In genomic region chr11:10317281-10317755, GRCh38 we compare ENCODE assay signal across 9 cellular contexts. TPM values are rescaled to one million over a fixed set of nuclear protein-coding genes. Genes with fewer than 3 reads are reported as not detected.
DNase-seq lines count a peak whose midpoint lies in the region; ATAC-seq and TF ChIP-seq lines count a peak whose summit lies in the region.
"Had no signal": no experiment of that assay in that cellular context is flagged by ENCODE, and none has a peak within 500 bp of the region (broad histone marks: within the 10 kb centered on the region; RNA-seq: fewer than 3 reads in every experiment).

No MANE protein-coding gene starts in this region.

- no peak overlapping the region for H3K4me3 ChIP-seq in psoas muscle
- no peak overlapping the region for H3K4me3 ChIP-seq in upper lobe of left lung
- H3K4me3 ChIP-seq: cardiac muscle cell had no signal

- intact Hi-C loops in psoas muscle (cut with DNase I) = loop anchor here in 1 of 2 donors (10.0 kb wide), 1 partner anchor 47 kb away; no protein-coding TSS in a partner anchor

- H3K4me1 ChIP-seq in psoas muscle (peaks cover 21% of the 10 kb centered on the region), upper lobe of left lung (peaks cover 0 to under 1% (median 0%) of the 10 kb centered on the region in 4 donors)

- H3K27me3 ChIP-seq in psoas muscle (ENCODE audit: insufficient read depth in 3 of 3, low read length in 2 of 3) (no peaks in the 10 kb centered on the region), upper lobe of left lung (no peaks in the 10 kb centered on the region)
- H3K27me3 ChIP-seq: cardiac muscle cell had no signal

- H3K36me3 ChIP-seq in psoas muscle (ENCODE audit: insufficient read depth in 1 of 2, low read depth in 1 of 2) (no peaks in the 10 kb centered on the region), upper lobe of left lung (no peaks in the 10 kb centered on the region)
- H3K36me3 ChIP-seq: cardiac muscle cell had no signal

- no peaks in the 10 kb centered on the region for H3K9me3 ChIP-seq in psoas muscle
- no peaks in the 10 kb centered on the region for H3K9me3 ChIP-seq in upper lobe of left lung

- H3K27ac Mint-ChIP-seq in WTC11 = peak overlapping the region; percentile 51; the same call in 1 of the 2 replicates

- H3K36me3 Mint-ChIP-seq in WTC11 = peaks cover 5% of the 10 kb centered on the region; the same call in 1 of the 2 replicates

- DNase-seq in WTC11 (ENCODE audit: low spot score) (peak; percentile 19), psoas muscle (no peak), upper lobe of left lung (no peak), NCI-H1092 (lab: John Stamatoyannopoulos, UW) (no peak), SKM-1 treated with dmso at 0.1 percent for 144 hours (lab: John Stamatoyannopoulos, UW; ENCODE audit: unreplicated experiment) (no peak)
- DNase-seq: PC-3 had no signal

- H3K27me3 Mint-ChIP-seq in WTC11 (ENCODE audit: low read depth) = no peaks in the 10 kb centered on the region; the same call in 1 of the 2 replicates

- POLR2A ChIA-PET in WTC11 (lab: Charles Lee) = interaction anchor here (1.3 kb wide), 1 partner anchor 12 kb away, joined by 5 read pairs; the partner anchor contains the start of gene ADM

- no peak overlapping the region for H3K4me3 Mint-ChIP-seq in WTC11

- peak overlapping the region; percentile 56 for H3K27ac ChIP-seq in psoas muscle
- H3K27ac ChIP-seq in upper lobe of left lung = no peak overlapping the region
- H3K27ac ChIP-seq: cardiac muscle cell had no signal

- H3K4me1 Mint-ChIP-seq in WTC11 = peaks cover 43% of the 10 kb centered on the region

- H3K9me3 Mint-ChIP-seq in WTC11 = peaks cover 5% of the 10 kb centered on the region

- TF ChIP-seq CTCF in WTC11 (IDR thresholded peaks at IDR 0.05) = no peak
- TF ChIP-seq CTCF in psoas muscle (IDR thresholded peaks at IDR 0.05) = no peak
- no peak for TF ChIP-seq CTCF in upper lobe of left lung (IDR thresholded peaks at IDR 0.05)

- no peak for TF ChIP-seq EP300 in upper lobe of left lung (IDR thresholded peaks at IDR 0.05)

- 83 to 91% (median 87%) methylated on average over 4 of the region's 4 CpGs for WGBS in psoas muscle, 3 donors
- 93 to 94% methylated on average over 4 of the region's 4 CpGs for WGBS in upper lobe of left lung, 2 donors

- peak; percentile 34 for ATAC-seq in GM19395 (IDR thresholded peaks at IDR 0.05; ENCODE audit: unreplicated experiment)
- peak; percentile 9 for ATAC-seq in HG02938 (IDR thresholded peaks at IDR 0.05; ENCODE audit: unreplicated experiment)
- peak; percentile 57 for ATAC-seq in WTC11
- ATAC-seq in psoas muscle = no peak
- no peak for ATAC-seq in upper lobe of left lung (ENCODE audit: low FRiP score in 2 of 2)
- ATAC-seq: PC-3 had no signal

- CTCF ChIA-PET in WTC11 (lab: Charles Lee) = interaction anchor here (0.7 to 2.7 kb wide), 6 partner anchors 9 to 689 kb away, joined by 3 to 15 read pairs (median 3); no protein-coding TSS in a partner anchor

- TF ChIP-seq POLR2A in upper lobe of left lung (IDR thresholded peaks at IDR 0.05) = no peak

TF ChIP-seq in WTC11, 78 proteins besides CTCF, POLR2A, EP300 and RAD21 (continues in another document):
- no peak for TF ChIP-seq NFE2L1 (CRISPR knock-in tag; IDR thresholded peaks at IDR 0.05)
- no peak for TF ChIP-seq FOXJ3 (CRISPR knock-in tag; IDR thresholded peaks at IDR 0.05; ENCODE audit: borderline replicate concordance)
- no peak for TF ChIP-seq USF2 (CRISPR knock-in tag; IDR thresholded peaks at IDR 0.05)
- no peak for TF ChIP-seq ZNF281 (CRISPR knock-in tag; IDR thresholded peaks at IDR 0.05)
- TF ChIP-seq USF1 (CRISPR knock-in tag; IDR thresholded peaks at IDR 0.05) = no peak
- TF ChIP-seq ELF4 (CRISPR knock-in tag; IDR thresholded peaks at IDR 0.05; ENCODE audit: low read depth) = no peak
- TF ChIP-seq CDX4 (CRISPR knock-in tag; IDR thresholded peaks at IDR 0.05; ENCODE audit: borderline replicate concordance) = no peak
- no peak for TF ChIP-seq PRRX2 (CRISPR knock-in tag; IDR thresholded peaks at IDR 0.05)
- no peak for TF ChIP-seq CREM (CRISPR knock-in tag; IDR thresholded peaks at IDR 0.05)
- TF ChIP-seq PRDM15 (CRISPR knock-in tag; IDR thresholded peaks at IDR 0.05) = no peak
- no peak for TF ChIP-seq TP53 (CRISPR knock-in tag; IDR thresholded peaks at IDR 0.05)
- TF ChIP-seq GTF2I (CRISPR knock-in tag; conservative IDR thresholded peaks at IDR 0.05) = no peak
- no peak for TF ChIP-seq NR3C1 (CRISPR knock-in tag; conservative IDR thresholded peaks at IDR 0.05; ENCODE audit: low read depth)
- no peak for TF ChIP-seq OVOL2 (CRISPR knock-in tag; IDR thresholded peaks at IDR 0.05; ENCODE audit: borderline replicate concordance)

RNA-seq across cellular contexts. Expression of gene ADM, which starts 12.4 kb away (rescaled TPM):
- total RNA-seq in WTC11 (2021) (18.7 to 40.8 TPM (median 40.1 TPM) in 3 replicates), psoas muscle (10 to 100 TPM; 11.8 to 73.3 (median 27.8) TPM), upper lobe of left lung (10 to 100 TPM; 20.4 to 54.3 (median 46.9) TPM)
- polyA plus RNA-seq in psoas muscle = 10 to 100 TPM; 11.7 to 45.1 (median 23.1) TPM

RNA-seq across cellular contexts. Expression of gene SBF2, which starts 23.3 kb away (rescaled TPM):
- total RNA-seq in WTC11 (2021) (46.2 to 53.6 TPM (median 47.6 TPM) in 3 replicates), psoas muscle (10 to 100 TPM; 10.6 to 12.6 (median 12.2) TPM), upper lobe of left lung (10 to 100 TPM; 22.2 to 54.5 (median 41.2) TPM)
- polyA plus RNA-seq in psoas muscle = 1 to 10 TPM; 3.3 to 6.8 (median 5.5) TPM

Comparison
In these comparisons a context has a peak if more than half of its experiments do, and no peak if none do; other contexts are left out.
1. ATAC-seq: peak in GM19395 (single experiment), HG02938 (single experiment) and WTC11 (single experiment); none in psoas muscle (0 of 4) and upper lobe of left lung (0 of 2).